In the genomic region with DNA sequence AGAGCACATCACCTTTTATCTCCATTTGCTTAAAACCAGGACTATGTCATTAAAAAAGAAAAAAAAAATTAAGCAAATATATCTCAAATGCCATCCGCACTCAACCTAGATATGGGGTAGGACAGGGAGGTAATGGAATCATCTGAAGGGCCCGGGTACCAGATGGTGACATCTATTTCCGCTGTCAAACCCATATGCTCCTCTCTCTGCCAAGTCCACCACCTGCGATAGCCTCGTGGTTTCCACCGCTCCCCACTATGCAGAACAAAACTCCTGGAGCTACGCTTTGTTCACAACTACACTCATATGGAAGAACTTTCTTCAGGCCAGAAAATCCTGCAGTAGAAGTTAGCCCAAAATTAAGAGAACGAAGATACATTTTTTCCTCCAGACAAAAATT, we compare ENCODE assay signal across 1 cellular context.
TF ChIP-seq lines count a peak whose summit lies in the region.

No MANE protein-coding gene starts in this region.

TF ChIP-seq in K562, 482 proteins besides CTCF, POLR2A, EP300 and RAD21:
- TF ChIP-seq ARNT (IDR thresholded peaks at IDR 0.05) (no peak), LEF1 (IDR thresholded peaks at IDR 0.05) (no peak), CBX3 (IDR thresholded peaks at IDR 0.05; ENCODE audit: borderline replicate concordance in 1 of 2, low read length in 2 of 2) (no peak), ZNF23 (CRISPR knock-in tag; IDR thresholded peaks at IDR 0.05) (no peak), MAZ (CRISPR knock-in tag; conservative IDR thresholded peaks at IDR 0.05 in 1 of 2, IDR thresholded peaks at IDR 0.05 in 1 of 2) (no peak), GTF2E2 (tag; IDR thresholded peaks at IDR 0.05) (no peak), CXXC5 (CRISPR knock-in tag; IDR thresholded peaks at IDR 0.05) (no peak), RBM34 (IDR thresholded peaks at IDR 0.05; ENCODE audit: borderline replicate concordance, insufficient read depth, low read length) (no peak), PCBP2 (IDR thresholded peaks at IDR 0.05; ENCODE audit: low read depth, low read length, poor library complexity, severe bottlenecking) (no peak), FOXA3 (CRISPR knock-in tag; conservative IDR thresholded peaks at IDR 0.05 in 1 of 2, IDR thresholded peaks at IDR 0.05 in 1 of 2) (no peak), ZSCAN32 (CRISPR knock-in tag; IDR thresholded peaks at IDR 0.05) (no peak), TEAD4 (IDR thresholded peaks at IDR 0.05; ENCODE audit: low read length) (no peak), TEAD4 (CRISPR knock-in tag; IDR thresholded peaks at IDR 0.05; ENCODE audit: borderline replicate concordance) (no peak), ZNF311 (CRISPR knock-in tag; IDR thresholded peaks at IDR 0.05) (no peak), MTF1 (CRISPR knock-in tag; IDR thresholded peaks at IDR 0.05; ENCODE audit: borderline replicate concordance) (no peak)
- TF ChIP-seq, protein P1, sequence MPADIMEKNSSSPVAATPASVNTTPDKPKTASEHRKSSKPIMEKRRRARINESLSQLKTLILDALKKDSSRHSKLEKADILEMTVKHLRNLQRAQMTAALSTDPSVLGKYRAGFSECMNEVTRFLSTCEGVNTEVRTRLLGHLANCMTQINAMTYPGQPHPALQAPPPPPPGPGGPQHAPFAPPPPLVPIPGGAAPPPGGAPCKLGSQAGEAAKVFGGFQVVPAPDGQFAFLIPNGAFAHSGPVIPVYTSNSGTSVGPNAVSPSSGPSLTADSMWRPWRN (IDR thresholded peaks at IDR 0.05; ENCODE audit: low read depth), result no peak
- TF ChIP-seq, protein P2, sequence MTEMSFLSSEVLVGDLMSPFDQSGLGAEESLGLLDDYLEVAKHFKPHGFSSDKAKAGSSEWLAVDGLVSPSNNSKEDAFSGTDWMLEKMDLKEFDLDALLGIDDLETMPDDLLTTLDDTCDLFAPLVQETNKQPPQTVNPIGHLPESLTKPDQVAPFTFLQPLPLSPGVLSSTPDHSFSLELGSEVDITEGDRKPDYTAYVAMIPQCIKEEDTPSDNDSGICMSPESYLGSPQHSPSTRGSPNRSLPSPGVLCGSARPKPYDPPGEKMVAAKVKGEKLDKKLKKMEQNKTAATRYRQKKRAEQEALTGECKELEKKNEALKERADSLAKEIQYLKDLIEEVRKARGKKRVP (CRISPR knock-in tag; IDR thresholded peaks at IDR 0.05), result no peak
